ENCODE assay signal across 9 cellular contexts in the genomic region with DNA sequence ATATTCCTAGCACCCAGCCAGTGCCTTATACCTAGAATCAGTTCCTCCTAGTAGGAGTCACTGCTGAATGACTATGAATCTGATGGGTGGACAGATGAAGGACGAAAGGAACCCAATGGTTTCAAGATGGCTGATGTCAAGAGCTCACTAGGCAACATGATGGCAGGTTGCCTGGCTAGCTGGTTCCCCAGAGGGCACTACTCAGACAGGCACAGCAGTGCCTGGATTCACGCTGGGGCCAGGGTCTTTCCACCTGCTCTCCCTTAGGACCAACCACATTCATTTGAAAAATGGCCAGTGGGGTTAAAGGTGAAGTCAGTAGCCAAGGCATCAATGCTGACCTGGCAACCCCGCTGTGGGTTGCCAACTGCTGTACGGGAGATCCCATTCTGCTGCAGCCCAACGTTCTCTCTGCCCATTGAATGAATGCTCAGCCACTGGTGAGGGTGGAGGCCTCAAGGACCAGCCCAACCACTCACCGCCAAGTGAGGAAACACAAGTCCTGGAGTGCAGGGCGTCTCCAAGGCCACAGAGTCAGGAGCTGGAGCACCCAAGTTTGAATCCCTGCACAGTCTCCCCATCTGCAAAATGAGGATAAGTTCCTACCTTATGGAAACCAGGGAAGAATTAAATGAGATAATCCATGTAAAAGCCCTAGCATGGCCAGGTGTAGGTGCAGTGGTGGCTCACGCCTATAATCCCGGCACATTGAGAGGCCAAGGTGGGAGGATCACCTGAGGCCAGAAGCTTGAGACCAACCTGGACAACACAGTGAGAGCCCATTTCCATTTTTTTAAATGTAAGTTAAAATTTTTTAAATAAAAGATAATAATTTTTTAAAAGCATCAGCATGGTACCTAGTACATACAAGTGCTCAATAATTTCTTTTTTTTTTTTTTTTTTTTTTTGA. TPM values are rescaled to one million over a fixed set of nuclear protein-coding genes. Genes with fewer than 3 reads are reported as not detected.
A peak's percentile ranks its signal among the peaks of the same experiment; 100 is the strongest.
DNase-seq lines count a peak whose midpoint lies in the region; ATAC-seq, FAIRE-seq and TF ChIP-seq lines count a peak whose summit lies in the region.
"Had no signal": no experiment of that assay in that cellular context is flagged by ENCODE, and none has a peak within 500 bp of the region (broad histone marks: within the 10 kb centered on the region; RNA-seq: fewer than 3 reads in every experiment).

No MANE protein-coding gene starts in this region.

- H3K27ac Mint-ChIP-seq in activated CD4-positive, alpha-beta memory T cell treated with anti-CD3 and anti-CD28 coated beads for 36 hours: peak overlapping the region; percentile 98

- CTCF ChIA-PET in HCT116 (lab: Charles Lee): no interaction called here
- CTCF ChIA-PET in activated CD4-positive, alpha-beta memory T cell treated with anti-CD3 and anti-CD28 coated beads for 36 hours (lab: Charles Lee): interaction anchor here (1.0 to 2.9 kb wide), 7 partner anchors 10 to 95 kb away, joined by 3 to 21 read pairs (median 5); no protein-coding TSS in a partner anchor

- no peaks in the 10 kb centered on the region for H3K9me3 Mint-ChIP-seq in activated CD4-positive, alpha-beta memory T cell treated with anti-CD3 and anti-CD28 coated beads for 36 hours

- H2AFZ ChIP-seq in HCT116 (ENCODE audit: low read depth, low read length, poor library complexity, severe bottlenecking) (no peak overlapping the region), fibroblast of lung (ENCODE audit: low read length) (no peak overlapping the region), smooth muscle cell (ENCODE audit: low read depth) (no peak overlapping the region)

- H4K20me1 ChIP-seq in HCT116 (ENCODE audit: insufficient read depth) (peaks cover 7% of the 10 kb centered on the region; the same call in 1 of the 2 replicates), fibroblast of lung (ENCODE audit: control insufficient read depth, extremely low read depth, insufficient read depth, low read length) (peaks cover 13% of the 10 kb centered on the region), smooth muscle cell (ENCODE audit: low read depth) (peaks cover 100% of the 10 kb centered on the region)

- TF ChIP-seq POLR2A in HCT116 (IDR thresholded peaks at IDR 0.05; ENCODE audit: borderline replicate concordance, extremely low read depth, insufficient read depth, insufficient read length) (no peak), erythroblast (IDR thresholded peaks at IDR 0.05; ENCODE audit: low read length) (no peak)

- intact Hi-C loops in HCT116 (cut with micrococcal nuclease): no loop called here
- intact Hi-C loops in activated CD4-positive, alpha-beta memory T cell treated with anti-CD3 and anti-CD28 coated beads for 36 hours (cut with micrococcal nuclease): no loop called here

- peak overlapping the region; percentile 75 for H3K4me2 ChIP-seq in HCT116 (ENCODE audit: low read length)
- peak overlapping the region; percentile 46 for H3K4me2 ChIP-seq in fibroblast of lung (ENCODE audit: extremely low read depth, insufficient read depth, low read length)
- peak overlapping the region; percentile 18 for H3K4me2 ChIP-seq in smooth muscle cell

- H3K9ac ChIP-seq in HCT116 (ENCODE audit: low read length) (peak overlapping the region; percentile 54), fibroblast of lung (ENCODE audit: insufficient read depth, low read length) (no peak overlapping the region), smooth muscle cell (ENCODE audit: low read depth) (no peak overlapping the region)

- no peak overlapping the region for H3K4me3 Mint-ChIP-seq in activated CD4-positive, alpha-beta memory T cell treated with anti-CD3 and anti-CD28 coated beads for 36 hours

- H3K9me3 ChIP-seq in HCT116 (ENCODE audit: control insufficient read depth in 1 of 2, insufficient read depth in 1 of 2, low read depth in 1 of 2, low read length in 2 of 2): no peaks in the 10 kb centered on the region
- no peaks in the 10 kb centered on the region for H3K9me3 ChIP-seq in fibroblast of lung (ENCODE audit: control insufficient read depth, insufficient read depth, low read depth, low read length)
- H3K9me3 ChIP-seq in smooth muscle cell (replicated peaks; ENCODE audit: low read depth): no peaks in the 10 kb centered on the region

- peaks cover 0 to 5% of the 10 kb centered on the region in 2 experiments; a peak in 1 of 4 replicates for H3K36me3 ChIP-seq in HCT116 (ENCODE audit: control insufficient read depth in 1 of 2, insufficient read depth in 2 of 2, low read length in 2 of 2)
- peaks cover 18% of the 10 kb centered on the region for H3K36me3 ChIP-seq in fibroblast of lung (ENCODE audit: control insufficient read depth, insufficient read depth, low read length)
- no peaks in the 10 kb centered on the region for H3K36me3 ChIP-seq in smooth muscle cell (ENCODE audit: low read depth)

- POLR2A ChIA-PET in HCT116 (lab: Charles Lee): interaction anchor here (0.6 to 6.2 kb wide), 4 partner anchors 10 to 50 kb away, joined by 3 to 37 read pairs (median 3); a partner anchor contains a TSS
- POLR2A ChIA-PET in activated CD4-positive, alpha-beta memory T cell treated with anti-CD3 and anti-CD28 coated beads for 36 hours (lab: Charles Lee): interaction anchor here (0.7 to 2.9 kb wide), 6 partner anchors 10 to 44 kb away, joined by 3 to 24 read pairs (median 10); no protein-coding TSS in a partner anchor

- H3F3A ChIP-seq in smooth muscle cell (ENCODE audit: low read depth): peaks cover 25% of the 10 kb centered on the region

- FAIRE-seq in frontal cortex (lab: Jason Lieb, UNC): no peak

- no peak; the same call in 1 of the 2 replicates for TF ChIP-seq RAD21 in HCT116 (IDR thresholded peaks at IDR 0.05; ENCODE audit: low read depth)

- no peaks in the 10 kb centered on the region for H3K9me2 ChIP-seq in HCT116 (ENCODE audit: insufficient read depth)

- TF ChIP-seq CTCF in HCT116 (IDR thresholded peaks at IDR 0.05 in 2 of 3, conservative IDR thresholded peaks at IDR 0.05 in 1 of 3; ENCODE audit: borderline replicate concordance in 1 of 3, insufficient read depth in 1 of 3, low read depth in 2 of 3, low read length in 2 of 3) (no peak), fibroblast of lung (conservative IDR thresholded peaks at IDR 0.05 in 1 of 2, IDR thresholded peaks at IDR 0.05 in 1 of 2; ENCODE audit: low read depth in 1 of 2, low read length in 2 of 2) (no peak), smooth muscle cell (IDR thresholded peaks at IDR 0.05; ENCODE audit: borderline replicate concordance, insufficient read depth, poor library complexity, severe bottlenecking) (no peak)

- H3K27ac ChIP-seq in HCT116 (ENCODE audit: low read depth, low read length): peak overlapping the region; percentile 64
- peak overlapping the region; percentile 61 for H3K27ac ChIP-seq in fibroblast of lung (ENCODE audit: insufficient read depth, low read length)
- peak overlapping the region; percentile 95 for H3K27ac ChIP-seq in smooth muscle cell (ENCODE audit: low read depth)

- ATAC-seq in HCT116: peak; percentile 4; the same call in 1 of the 2 replicates

- no TSS peak for BruUV-seq in HCT116 (replicated peaks; lab: Mats Ljungman, UMichigan)

- no peaks in the 10 kb centered on the region for H3K27me3 Mint-ChIP-seq in activated CD4-positive, alpha-beta memory T cell treated with anti-CD3 and anti-CD28 coated beads for 36 hours

- H3K79me2 ChIP-seq in HCT116 (ENCODE audit: insufficient read depth, low read length) (peaks cover 100% of the 10 kb centered on the region), fibroblast of lung (ENCODE audit: control insufficient read depth, insufficient read depth, low read length) (peaks cover 97% of the 10 kb centered on the region), smooth muscle cell (ENCODE audit: low read depth) (peaks cover 100% of the 10 kb centered on the region)

- 91% methylated on average over 9 of the region's 9 CpGs for WGBS in smooth muscle cell (ENCODE audit: low lambda C conversion rate)

- H3K27me3 ChIP-seq in HCT116 (ENCODE audit: insufficient read depth, low read length) (no peaks in the 10 kb centered on the region), fibroblast of lung (ENCODE audit: control insufficient read depth, insufficient read depth, low read length) (no peaks in the 10 kb centered on the region), smooth muscle cell (ENCODE audit: low read depth) (no peaks in the 10 kb centered on the region)

- peaks cover 57% of the 10 kb centered on the region for H3K36me3 Mint-ChIP-seq in activated CD4-positive, alpha-beta memory T cell treated with anti-CD3 and anti-CD28 coated beads for 36 hours

- RAD21 ChIA-PET in HCT116 (lab: Charles Lee; ENCODE audit: low non-redundant PET in 1 of 2, low total read pairs in 2 of 2, uncharacterized antibody in 2 of 2, unreplicated experiment in 2 of 2): interaction anchor here in 1 of 2 experiments (0.7 kb wide), 1 partner anchor 47 kb away, joined by 3 read pairs; no protein-coding TSS in a partner anchor

- H3K4me1 Mint-ChIP-seq in activated CD4-positive, alpha-beta memory T cell treated with anti-CD3 and anti-CD28 coated beads for 36 hours (ENCODE audit: low read depth): peaks cover 97% of the 10 kb centered on the region

- H3K4me1 ChIP-seq in HCT116 (ENCODE audit: control insufficient read depth in 1 of 2, insufficient read depth in 2 of 2, low read length in 2 of 2) (peaks cover 79 to 93% of the 10 kb centered on the region in 2 experiments), fibroblast of lung (ENCODE audit: control insufficient read depth, extremely low read depth, insufficient read depth, low read length) (peaks cover 51% of the 10 kb centered on the region), smooth muscle cell (ENCODE audit: low read depth) (peaks cover 34% of the 10 kb centered on the region)

- DNase-seq in HCT116 (ENCODE audit: low read depth, low spot score) (no peak), fibroblast of lung (ENCODE audit: low read depth in 2 of 2) (no peak), smooth muscle cell (lab: John Stamatoyannopoulos, UW; ENCODE audit: unreplicated experiment) (no peak), erythroblast (lab: John Stamatoyannopoulos, UW) (no peak), RPMI8226 (no peak), putamen (ENCODE audit: low spot score) (no peak), frontal cortex (ENCODE audit: low spot score in 2 of 2) (no peak)
- no peak for DNase-seq in activated CD4-positive, alpha-beta memory T cell treated with anti-CD3 and anti-CD28 coated beads for 36 hours
- DNase-seq: NCI-H526 had no signal

- peak overlapping the region in 1 of 2 experiments; percentile 36; a peak in 2 of 4 replicates for H3K4me3 ChIP-seq in HCT116 (replicated peaks in 1 of 2; ENCODE audit: low read depth in 1 of 2, low read length in 2 of 2)
- no peak overlapping the region for H3K4me3 ChIP-seq in fibroblast of lung (replicated peaks in 1 of 4; ENCODE audit: control extremely low read depth in 1 of 4, insufficient read depth in 1 of 4, low read depth in 3 of 4, low read length in 4 of 4)
- no peak overlapping the region for H3K4me3 ChIP-seq in smooth muscle cell

RNA-seq across cellular contexts. Expression of a gene that starts 12.4 kb away (rescaled TPM):
- 258 TPM for total RNA-seq in HCT116 (2021; ENCODE audit: unreplicated experiment)
- 205 and 249 TPM in 2 replicates for polyA plus RNA-seq in HCT116 (2012)
- 100 to 1,000 TPM; 712 to 720 TPM for total RNA-seq in activated CD4-positive, alpha-beta memory T cell treated with anti-CD3 and anti-CD28 coated beads for 36 hours
- total RNA-seq in fibroblast of lung: 562 and 796 TPM in 2 replicates
- polyA plus RNA-seq in fibroblast of lung: 413 and 677 TPM in 2 replicates
- 611 and 1,244 TPM in 2 replicates for polyA plus RNA-seq in fibroblast of lung (2012)
- polyA minus RNA-seq in fibroblast of lung (ENCODE audit: low replicate concordance): 1,141 and 2,569 TPM in 2 replicates
- total RNA-seq in smooth muscle cell: 350 and 378 TPM in 2 replicates
- 361 and 382 TPM in 2 replicates for polyA plus RNA-seq in smooth muscle cell
- 32.2 TPM for total RNA-seq in frontal cortex

Comparison
In these comparisons a context has a peak if more than half of its experiments do, and no peak if none do; other contexts are left out.
1. H3K4me2 ChIP-seq: peak in every context shown above with its lines; median percentile 75 in HCT116; 46 in fibroblast of lung; 18 in smooth muscle cell.